Comparison of ENCODE assay signal across 14 cellular contexts in genomic region chr20:60071965-60072364, GRCh38.
"Had no signal": no experiment of that assay in that cellular context is flagged by ENCODE, and none has a peak within 500 bp of the region (broad histone marks: within the 10 kb centered on the region; RNA-seq: fewer than 3 reads in every experiment).

No MANE protein-coding gene starts in this region.

- H3K27ac ChIP-seq: body of pancreas, left ventricle myocardium inferior, sigmoid colon had no signal

- H3K9me3 Mint-ChIP-seq: activated naive CD8-positive, alpha-beta T cell treated with anti-CD3 and anti-CD28 coated beads, Interleukin-2, amount 50 U/mL, for 24 hours; activated T-helper 1 cell treated with anti-CD3 and anti-CD28 coated beads, Interleukin-12 subunit alpha, Interleukin-12 subunit beta, Interleukin-2, Interleukin-4 antibody, amounts not matched to agents 30 ng/mL and 10 ng/mL and 1 ng/mL, durations not matched to agents 14 hours and 24 hours and 36 hours had no signal

- H3K36me3 ChIP-seq: left ventricle myocardium inferior, sigmoid colon had no signal

- H3K27me3 Mint-ChIP-seq: activated naive CD8-positive, alpha-beta T cell treated with anti-CD3 and anti-CD28 coated beads, Interleukin-2, amount 50 U/mL, for 24 hours had no signal

- H3K4me3 Mint-ChIP-seq: activated naive CD8-positive, alpha-beta T cell treated with anti-CD3 and anti-CD28 coated beads, Interleukin-2, amount 50 U/mL, for 24 hours; activated T-helper 1 cell treated with anti-CD3 and anti-CD28 coated beads, Interleukin-12 subunit alpha, Interleukin-12 subunit beta, Interleukin-2, Interleukin-4 antibody, amounts not matched to agents 30 ng/mL and 10 ng/mL and 1 ng/mL, durations not matched to agents 14 hours and 24 hours and 36 hours; endodermal cell had no signal

- H3K4me3 ChIP-seq: body of pancreas, left ventricle myocardium inferior, sigmoid colon had no signal

- H3K27ac Mint-ChIP-seq: activated naive CD8-positive, alpha-beta T cell treated with anti-CD3 and anti-CD28 coated beads, Interleukin-2, amount 50 U/mL, for 24 hours; activated T-helper 1 cell treated with anti-CD3 and anti-CD28 coated beads, Interleukin-12 subunit alpha, Interleukin-12 subunit beta, Interleukin-2, Interleukin-4 antibody, amounts not matched to agents 30 ng/mL and 10 ng/mL and 1 ng/mL, durations not matched to agents 14 hours and 24 hours and 36 hours; endodermal cell had no signal

- H3K4me1 ChIP-seq: body of pancreas, left ventricle myocardium inferior, sigmoid colon had no signal

- H3K27me3 ChIP-seq: body of pancreas, sigmoid colon had no signal

- DNase-seq: activated CD4-positive, alpha-beta T cell treated with anti-CD3 and anti-CD28 coated beads for 1 hour; activated CD4-positive, alpha-beta T cell treated with anti-CD3 and anti-CD28 coated beads, Interleukin-2, amount 50 U/mL, for 48 hours; activated CD8-positive, alpha-beta memory T cell treated with anti-CD3 and anti-CD28 coated beads, Interleukin-2, amount 50 U/mL, for 4 hours; activated naive CD4-positive, alpha-beta T cell treated with Interleukin-2 at 50 U/mL for 16 hours; activated naive CD8-positive, alpha-beta T cell treated with anti-CD3 and anti-CD28 coated beads, Interleukin-2, amount 50 U/mL, for 24 hours; body of pancreas; endodermal cell; kidney; left ventricle myocardium inferior; sigmoid colon; stimulated activated CD4-positive, alpha-beta T cell treated with anti-CD3 and anti-CD28 coated beads, Interleukin-12 subunit alpha, Interleukin-12 subunit beta, amount 100 ng/mL, for 4 hours; stimulated activated naive CD4-positive, alpha-beta T cell treated with Interleukin-2 at 50 U/mL for 16 hours; trophoblast cell had no signal

- H3K9me3 ChIP-seq: body of pancreas had no signal
